24 cellular contexts compared by ENCODE assay signal in the genomic region with DNA sequence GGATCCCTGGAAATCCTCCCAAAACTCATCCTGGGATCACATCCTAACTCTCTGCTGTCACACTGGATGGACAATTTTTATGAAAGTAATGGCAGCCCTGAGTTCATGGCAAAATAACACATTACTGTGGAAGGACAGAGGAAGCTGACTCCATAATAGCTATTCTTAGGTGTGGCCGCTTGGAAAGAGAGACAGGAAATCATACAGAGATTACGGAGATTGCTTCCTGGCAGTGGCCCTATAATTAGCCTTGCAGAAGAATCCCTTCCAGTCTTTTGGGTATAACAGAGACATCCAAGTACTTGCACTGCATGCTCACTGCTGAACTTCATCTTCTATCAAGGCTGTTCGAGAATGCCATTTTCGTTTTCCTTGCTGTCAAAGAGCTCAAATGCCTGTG.
DNase-seq lines count a peak whose midpoint lies in the region; ATAC-seq, FAIRE-seq and TF ChIP-seq lines count a peak whose summit lies in the region.
"Had no signal": no experiment of that assay in that cellular context is flagged by ENCODE, and none has a peak within 500 bp of the region (broad histone marks: within the 10 kb centered on the region; RNA-seq: fewer than 3 reads in every experiment).

No MANE protein-coding gene starts in this region.

- H3K23ac ChIP-seq in mesendoderm (ENCODE audit: low read length), result no peak overlapping the region

- H3K79me1 ChIP-seq in mesendoderm (ENCODE audit: low read length), result no peaks in the 10 kb centered on the region

- H3K4me2 ChIP-seq in mesendoderm (ENCODE audit: low read length), result no peak overlapping the region

- no peak overlapping the region for H2BK5ac ChIP-seq in mesendoderm (ENCODE audit: low read length)

- H3K9me3 ChIP-seq in heart left ventricle, result no peaks in the 10 kb centered on the region

- no peaks in the 10 kb centered on the region for H3K4me1 Mint-ChIP-seq in stimulated activated naive CD8-positive, alpha-beta T cell treated with anti-CD3 and anti-CD28 coated beads, Interleukin-15, amount 100 ng/mL, for 72 hours
- H3K4me1 Mint-ChIP-seq: B cell had no signal

- no peak overlapping the region for H2AK5ac ChIP-seq in mesendoderm (ENCODE audit: low read length)

- H3K18ac ChIP-seq in mesendoderm (ENCODE audit: low read length), result no peak overlapping the region

- TF ChIP-seq CTCF in heart left ventricle (IDR thresholded peaks at IDR 0.05), result no peak

- H3K27ac Mint-ChIP-seq in stimulated activated naive CD8-positive, alpha-beta T cell treated with anti-CD3 and anti-CD28 coated beads, Interleukin-15, amount 100 ng/mL, for 72 hours, result peak overlapping the region in 1 of 2 donors; percentile 27
- H3K27ac Mint-ChIP-seq: B cell had no signal

- H3K36me3 ChIP-seq in heart left ventricle (no peaks in the 10 kb centered on the region), mesendoderm (ENCODE audit: control insufficient read depth, insufficient read depth, low read length) (no peaks in the 10 kb centered on the region)

- H3K4me3 ChIP-seq in heart left ventricle (no peak overlapping the region), mesendoderm (ENCODE audit: low read length) (no peak overlapping the region)
- H3K4me3 ChIP-seq: K562 had no signal

- no peak for TF ChIP-seq POLR2A in heart left ventricle (IDR thresholded peaks at IDR 0.05)

- H3K9ac ChIP-seq in mesendoderm (ENCODE audit: low read length), result no peak overlapping the region

- no peaks in the 10 kb centered on the region for H3K79me2 ChIP-seq in mesendoderm (ENCODE audit: control insufficient read depth, insufficient read depth, low read length)

- H3K4ac ChIP-seq in mesendoderm (ENCODE audit: low read depth, low read length), result no peak overlapping the region

- DNase-seq in heart left ventricle (peak in 1 of 5 donors; percentile 15), left ventricle myocardium superior (no peak), COR-L47 (lab: John Stamatoyannopoulos, UW) (peak; percentile 1), NCI-H69 (lab: John Stamatoyannopoulos, UW) (peak; percentile 70), mesendoderm (no peak), frontal cortex (ENCODE audit: low spot score in 2 of 2) (no peak)
- DNase-seq in stimulated activated naive CD8-positive, alpha-beta T cell treated with anti-CD3 and anti-CD28 coated beads, Interleukin-15, amount 100 ng/mL, for 72 hours, result no peak
- DNase-seq in activated CD4-positive, CD25-positive, alpha-beta regulatory T cell (lab: John Stamatoyannopoulos, UW), result no peak
- DNase-seq: H7, MM.1S, NCI-H187, NCI-H2081 treated with DMSO at 0.1 percent for 48 hours, NCI-H2171 treated with DMSO at 0.1 percent for 48 hours, NCI-H345, NCI-H510A treated with DMSO at 0.1 percent for 48 hours, NCI-H82, RPMI8226, SHP77, T-helper 1 cell had no signal

- H3K27me3 ChIP-seq in heart left ventricle, result no peaks in the 10 kb centered on the region
- H3K27me3 ChIP-seq in mesendoderm (ENCODE audit: insufficient read depth, low read length, poor library complexity), result no peaks in the 10 kb centered on the region

- H4K5ac ChIP-seq in mesendoderm (ENCODE audit: low read length), result no peak overlapping the region

- intact Hi-C loops in heart left ventricle (cut with DNase I) (no loop called here), left ventricle myocardium superior (cut with micrococcal nuclease) (no loop called here)

- H3K4me1 ChIP-seq in heart left ventricle (peaks cover 0 to 5% (median 0%) of the 10 kb centered on the region in 12 donors), mesendoderm (ENCODE audit: control insufficient read depth, low read depth, low read length) (no peaks in the 10 kb centered on the region)

- no peak overlapping the region for H3K27ac ChIP-seq in heart left ventricle
- no peak overlapping the region for H3K27ac ChIP-seq in mesendoderm (ENCODE audit: low read depth, low read length)

- peaks cover 8% of the 10 kb centered on the region for H3K27me3 Mint-ChIP-seq in stimulated activated naive CD8-positive, alpha-beta T cell treated with anti-CD3 and anti-CD28 coated beads, Interleukin-15, amount 100 ng/mL, for 72 hours
- H3K27me3 Mint-ChIP-seq: B cell had no signal

- no peak for FAIRE-seq in frontal cortex (lab: Jason Lieb, UNC)
- FAIRE-seq: A204.1, GM18507, HTR-8/SVneo, K562 had no signal

- no peaks in the 10 kb centered on the region for H3K9me3 Mint-ChIP-seq in stimulated activated naive CD8-positive, alpha-beta T cell treated with anti-CD3 and anti-CD28 coated beads, Interleukin-15, amount 100 ng/mL, for 72 hours

- H2BK120ac ChIP-seq in mesendoderm (ENCODE audit: low read depth, low read length), result no peak overlapping the region

- peak in 3 of 4 donors; percentile 31 to 60 (median 41) for ATAC-seq in heart left ventricle
- ATAC-seq in left ventricle myocardium superior, result no peak
- ATAC-seq in stimulated activated naive CD8-positive, alpha-beta T cell treated with anti-CD3 and anti-CD28 coated beads, Interleukin-15, amount 100 ng/mL, for 72 hours, result no peak
- ATAC-seq: K562 had no signal

- H3K56ac ChIP-seq in mesendoderm (ENCODE audit: low read length), result peak overlapping the region; percentile 3

- H3K4me3 Mint-ChIP-seq in stimulated activated naive CD8-positive, alpha-beta T cell treated with anti-CD3 and anti-CD28 coated beads, Interleukin-15, amount 100 ng/mL, for 72 hours, result no peak overlapping the region
- H3K4me3 Mint-ChIP-seq: B cell had no signal

- H2BK15ac ChIP-seq in mesendoderm (replicated peaks; ENCODE audit: low read depth), result no peak overlapping the region

- 29 to 39% (median 30%) methylated on average over 4 of the region's 4 CpGs for WGBS in heart left ventricle, 4 donors
- no CpG with 5 or more reads among the region's 4 CpGs for WGBS in mesendoderm (ENCODE audit: extremely low coverage, insufficient coverage, low lambda C conversion rate)

- no peak overlapping the region for H4K8ac ChIP-seq in mesendoderm (ENCODE audit: low read depth, low read length)

Comparison
In these comparisons a context has a peak if more than half of its experiments do, and no peak if none do; other contexts are left out.
1. ATAC-seq: peak in heart left ventricle (3 of 4); none in left ventricle myocardium superior (single experiment) and stimulated activated naive CD8-positive, alpha-beta T cell treated with anti-CD3 and anti-CD28 coated beads, Interleukin-15, amount 100 ng/mL, for 72 hours (single experiment).
2. DNase-seq: peak in COR-L47 (single experiment) and NCI-H69 (single experiment); none in left ventricle myocardium superior (single experiment), mesendoderm (single experiment), stimulated activated naive CD8-positive, alpha-beta T cell treated with anti-CD3 and anti-CD28 coated beads, Interleukin-15, amount 100 ng/mL, for 72 hours (0 of 2), frontal cortex (0 of 2) and activated CD4-positive, CD25-positive, alpha-beta regulatory T cell (0 of 4).